In the genomic region with DNA sequence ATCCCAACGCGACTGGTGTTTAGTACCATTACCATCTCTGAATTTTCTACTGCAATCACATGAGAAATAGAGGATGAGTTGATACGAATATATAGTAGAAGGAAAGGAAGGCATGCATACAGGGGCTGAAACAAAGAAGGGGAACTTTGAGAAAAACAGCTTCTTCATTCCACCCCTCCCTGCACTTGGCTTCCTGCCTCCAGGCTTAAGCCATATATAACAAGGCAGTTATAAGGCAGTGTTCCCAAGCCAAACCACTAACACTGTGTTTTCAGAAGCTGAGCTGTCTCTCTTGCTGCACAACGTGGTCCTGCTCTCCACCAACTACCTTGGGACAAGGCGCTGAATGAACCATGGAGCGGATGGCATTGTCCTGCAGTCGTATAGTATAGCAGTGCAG, we compare ENCODE assay signal across 16 cellular contexts.
"Had no signal": no experiment of that assay in that cellular context is flagged by ENCODE, and none has a peak within 500 bp of the region (broad histone marks: within the 10 kb centered on the region; RNA-seq: fewer than 3 reads in every experiment).

No MANE protein-coding gene starts in this region.

- H3K4me3 Mint-ChIP-seq: activated naive CD8-positive, alpha-beta T cell treated with anti-CD3 and anti-CD28 coated beads for 36 hours; endodermal cell; naive thymus-derived CD8-positive, alpha-beta T cell; stimulated activated naive CD8-positive, alpha-beta T cell treated with anti-CD3 and anti-CD28 coated beads, Interleukin-15, amount 100 ng/mL, for 72 hours had no signal

- H3K4me1 ChIP-seq: right atrium auricular region, testis had no signal

- H3K27me3 Mint-ChIP-seq: activated naive CD8-positive, alpha-beta T cell treated with anti-CD3 and anti-CD28 coated beads for 36 hours; naive thymus-derived CD8-positive, alpha-beta T cell; progenitor cell of endocrine pancreas; stimulated activated naive CD8-positive, alpha-beta T cell treated with anti-CD3 and anti-CD28 coated beads, Interleukin-15, amount 100 ng/mL, for 72 hours had no signal

- H3K27me3 ChIP-seq: right atrium auricular region, testis, upper lobe of left lung had no signal

- H3K4me1 Mint-ChIP-seq: activated naive CD8-positive, alpha-beta T cell treated with anti-CD3 and anti-CD28 coated beads for 36 hours; endodermal cell; naive thymus-derived CD8-positive, alpha-beta T cell had no signal

- H3K9me3 ChIP-seq: right atrium auricular region, testis, upper lobe of left lung had no signal

- H3K9me3 Mint-ChIP-seq: activated naive CD8-positive, alpha-beta T cell treated with anti-CD3 and anti-CD28 coated beads for 36 hours; endodermal cell; naive thymus-derived CD8-positive, alpha-beta T cell; stimulated activated naive CD8-positive, alpha-beta T cell treated with anti-CD3 and anti-CD28 coated beads, Interleukin-15, amount 100 ng/mL, for 72 hours had no signal

- H3K4me3 ChIP-seq: right atrium auricular region, testis, upper lobe of left lung had no signal

- H3K27ac ChIP-seq: right atrium auricular region, testis, upper lobe of left lung had no signal

- DNase-seq: activated CD4-positive, CD25-positive, alpha-beta regulatory T cell treated with anti-CD3 and anti-CD28 coated beads, Interleukin-2, amount 50 U/mL, for 72 hours; activated naive CD8-positive, alpha-beta T cell treated with anti-CD3 and anti-CD28 coated beads for 36 hours; anterior cingulate cortex; endodermal cell; hippocampal formation; left ventricle myocardium superior; mesenchymal stem cell; naive thymus-derived CD8-positive, alpha-beta T cell; nucleus accumbens; stimulated activated CD4-positive, alpha-beta T cell treated with anti-CD3 and anti-CD28 coated beads, Interleukin-4, amount 100 ng/mL, for 1 hour; stimulated activated naive CD8-positive, alpha-beta T cell treated with anti-CD3 and anti-CD28 coated beads, Interleukin-15, amount 100 ng/mL, for 72 hours; T-helper 9 cell; testis; upper lobe of left lung had no signal

- ATAC-seq: left ventricle myocardium superior; naive thymus-derived CD8-positive, alpha-beta T cell; stimulated activated naive CD8-positive, alpha-beta T cell treated with anti-CD3 and anti-CD28 coated beads, Interleukin-15, amount 100 ng/mL, for 72 hours had no signal

- H3K27ac Mint-ChIP-seq: activated naive CD8-positive, alpha-beta T cell treated with anti-CD3 and anti-CD28 coated beads for 36 hours; endodermal cell; progenitor cell of endocrine pancreas had no signal
